ENCODE assay signal across 8 cellular contexts in genomic region chr4:40199999-40200880, GRCh38. TPM values are rescaled to one million over a fixed set of nuclear protein-coding genes. Genes with fewer than 3 reads are reported as not detected.
DNase-seq lines count a peak whose midpoint lies in the region; ATAC-seq, FAIRE-seq and TF ChIP-seq lines count a peak whose summit lies in the region.

No MANE protein-coding gene starts in this region.

- intact Hi-C loops in ascending aorta (cut with DNase I), result no loop called here

- no peaks in the 10 kb centered on the region for H3K36me3 ChIP-seq in ascending aorta

- H3K9me3 ChIP-seq in ascending aorta, result no peaks in the 10 kb centered on the region

- no peak overlapping the region for H3K27ac ChIP-seq in ascending aorta

- ATAC-seq in GM21723 (IDR thresholded peaks at IDR 0.05; ENCODE audit: unreplicated experiment), result peak; percentile 56

- H3K4me3 ChIP-seq in GM12864 (ENCODE audit: low read depth, low read length) (peak overlapping the region; percentile 97), ascending aorta (no peak overlapping the region)

- no peaks in the 10 kb centered on the region for H3K27me3 ChIP-seq in ascending aorta

- no peak for FAIRE-seq in HTR-8/SVneo (lab: Jason Lieb, UNC)

- TF ChIP-seq CTCF in GM12864 (IDR thresholded peaks at IDR 0.05; ENCODE audit: low read depth, low read length, missing control alignments), result no peak
- no peak for TF ChIP-seq CTCF in ascending aorta (IDR thresholded peaks at IDR 0.05)

- DNase-seq in GM12864 (ENCODE audit: low read depth) (peak; percentile 93), M059J (ENCODE audit: low read depth) (peak; percentile 54), medulla oblongata (ENCODE audit: extremely low spot score) (peak; percentile 54), HTR-8/SVneo (ENCODE audit: insufficient read length, low spot score) (no peak), ascending aorta (ENCODE audit: low spot score in 2 of 2) (no peak), NCI-H774 (lab: John Stamatoyannopoulos, UW) (no peak)
- peak; percentile 60 for DNase-seq in activated CD8-positive, alpha-beta memory T cell treated with anti-CD3 and anti-CD28 coated beads, Interleukin-2, amount 50 U/mL, for 24 hours (ENCODE audit: extremely low read depth)

- H3K4me1 ChIP-seq in ascending aorta, result no peaks in the 10 kb centered on the region

RNA-seq across cellular contexts. Expression of gene RHOH, which starts 3.4 kb away (rescaled TPM):
- total RNA-seq in M059J (2014; rRNA removed; shearing (Covaris generic)), result not detected in 2 replicates
- total RNA-seq in ascending aorta, result not detected

Comparison
In these comparisons a context has a peak if more than half of its experiments do, and no peak if none do; other contexts are left out.
1. DNase-seq: peak in GM12864 (single experiment), M059J (single experiment), activated CD8-positive, alpha-beta memory T cell treated with anti-CD3 and anti-CD28 coated beads, Interleukin-2, amount 50 U/mL, for 24 hours (single experiment) and medulla oblongata (single experiment); none in HTR-8/SVneo (single experiment), ascending aorta (0 of 2) and NCI-H774 (single experiment).